ENCODE assay signal across 8 cellular contexts in genomic region chr14:68796418-68797101, GRCh38. TPM values are rescaled to one million over a fixed set of nuclear protein-coding genes. Genes with fewer than 3 reads are reported as not detected.
DNase-seq lines count a peak whose midpoint lies in the region; ATAC-seq, FAIRE-seq and TF ChIP-seq lines count a peak whose summit lies in the region.

No MANE protein-coding gene starts in this region.

- peaks cover 2% of the 10 kb centered on the region for H3K27me3 Mint-ChIP-seq in activated CD4-positive, alpha-beta T cell treated with anti-CD3 and anti-CD28 coated beads, Interleukin-2, amount 10 ng/mL, durations not matched to agents 7 days and 5 days

- peaks cover 23% of the 10 kb centered on the region for H3K36me3 Mint-ChIP-seq in activated CD4-positive, alpha-beta T cell treated with anti-CD3 and anti-CD28 coated beads, Interleukin-2, amount 10 ng/mL, durations not matched to agents 7 days and 5 days (ENCODE audit: low read depth)

- H3K4me3 ChIP-seq in adipocyte (ENCODE audit: low read length) (peak overlapping the region; percentile 85), kidney (ENCODE audit: low read length in 2 of 2) (peak overlapping the region; percentile 67 to 89)

- CTCF ChIA-PET in activated CD4-positive, alpha-beta T cell treated with anti-CD3 and anti-CD28 coated beads, Interleukin-2, amount 10 ng/mL, durations not matched to agents 7 days and 5 days (lab: Charles Lee) = interaction anchor here (0.6 to 2.4 kb wide), 5 partner anchors 11 to 552 kb away, joined by 3 to 17 read pairs (median 4); no protein-coding TSS in a partner anchor

- intact Hi-C loops in kidney (cut with DNase I) = loop anchor here (10.0 kb wide), 1 partner anchor 252 kb away; no protein-coding TSS in a partner anchor

- POLR2A ChIA-PET in activated CD4-positive, alpha-beta T cell treated with anti-CD3 and anti-CD28 coated beads, Interleukin-2, amount 10 ng/mL, durations not matched to agents 7 days and 5 days (lab: Charles Lee) = interaction anchor here (0.7 kb wide), 1 partner anchor 17 kb away, joined by 3 read pairs; no protein-coding TSS in a partner anchor

- peaks cover 9% of the 10 kb centered on the region for H3K9me3 Mint-ChIP-seq in activated CD4-positive, alpha-beta T cell treated with anti-CD3 and anti-CD28 coated beads, Interleukin-2, amount 10 ng/mL, durations not matched to agents 7 days and 5 days

- H3K9ac ChIP-seq in adipocyte (ENCODE audit: low read length) (peak overlapping the region; percentile 98), kidney (ENCODE audit: low read length in 2 of 2) (peak overlapping the region; percentile 67 to 99)

- FAIRE-seq in kidney (lab: Jason Lieb, UNC) = no peak

- peak overlapping the region; percentile 88 for H3K4me3 Mint-ChIP-seq in activated CD4-positive, alpha-beta T cell treated with anti-CD3 and anti-CD28 coated beads, Interleukin-2, amount 10 ng/mL, durations not matched to agents 7 days and 5 days

- H3K27ac Mint-ChIP-seq in activated CD4-positive, alpha-beta T cell treated with anti-CD3 and anti-CD28 coated beads, Interleukin-2, amount 10 ng/mL, durations not matched to agents 7 days and 5 days = peak overlapping the region; percentile 100

- H3K4me1 Mint-ChIP-seq in activated CD4-positive, alpha-beta T cell treated with anti-CD3 and anti-CD28 coated beads, Interleukin-2, amount 10 ng/mL, durations not matched to agents 7 days and 5 days = peaks cover 35% of the 10 kb centered on the region

- H3K27ac ChIP-seq in kidney (ENCODE audit: low read depth in 2 of 2, low read length in 2 of 2) = peak overlapping the region; percentile 100
- peak overlapping the region; percentile 95 for H3K27ac ChIP-seq in temporal lobe (ENCODE audit: low read depth, low read length)

- peaks cover 17% of the 10 kb centered on the region for H3K4me1 ChIP-seq in adipocyte (ENCODE audit: control insufficient read depth, insufficient read depth, low read length)
- peaks cover 7 to 9% of the 10 kb centered on the region in 2 donors for H3K4me1 ChIP-seq in kidney (ENCODE audit: control insufficient read depth in 1 of 2, insufficient read depth in 1 of 2, low read depth in 1 of 2, low read length in 2 of 2)

- no peaks in the 10 kb centered on the region for H3K27me3 ChIP-seq in adipocyte (replicated peaks; ENCODE audit: control insufficient read depth, insufficient read depth, low read length)

- TF ChIP-seq CTCF in kidney (IDR thresholded peaks at IDR 0.05; ENCODE audit: borderline replicate concordance, extremely low read depth, insufficient read depth) = peak; percentile 12

- H3K9me3 ChIP-seq in adipocyte (ENCODE audit: control insufficient read depth, low read length) = peaks cover 5% of the 10 kb centered on the region
- H3K9me3 ChIP-seq in kidney (ENCODE audit: control insufficient read depth in 1 of 2, low read length in 2 of 2) = no peaks in the 10 kb centered on the region

- H3K36me3 ChIP-seq in adipocyte (ENCODE audit: control insufficient read depth, insufficient read depth, low read length, severe bottlenecking) (no peaks in the 10 kb centered on the region), kidney (ENCODE audit: control insufficient read depth in 1 of 2, insufficient read depth in 2 of 2, low read length in 2 of 2) (peaks cover 0 to 3% of the 10 kb centered on the region in 2 donors)

- ATAC-seq in GM21619 (IDR thresholded peaks at IDR 0.05; ENCODE audit: unreplicated experiment) (no peak), GM18861 (IDR thresholded peaks at IDR 0.05; ENCODE audit: unreplicated experiment) (no peak), GM21723 (IDR thresholded peaks at IDR 0.05; ENCODE audit: unreplicated experiment) (no peak)

- no peak for DNase-seq in activated CD4-positive, alpha-beta T cell treated with anti-CD3 and anti-CD28 coated beads, Interleukin-2, amount 10 ng/mL, durations not matched to agents 7 days and 5 days
- DNase-seq in activated CD4-positive, alpha-beta T cell treated with anti-CD3 and anti-CD28 coated beads for 48 hours = no peak
- no peak for DNase-seq in adipocyte (ENCODE audit: low read depth)
- no peak for DNase-seq in kidney

RNA-seq across cellular contexts. Expression of gene ZFP36L1, which starts 3.7 kb away (rescaled TPM):
- total RNA-seq in activated CD4-positive, alpha-beta T cell treated with anti-CD3 and anti-CD28 coated beads, Interleukin-2, amount 10 ng/mL, durations not matched to agents 7 days and 5 days = 10 to 100 TPM; 81.7 to 82.2 TPM
- 289 TPM for total RNA-seq in kidney
- 73.3 TPM for polyA plus RNA-seq in kidney (ENCODE audit: insufficient read depth, low read depth, low replicate concordance)
- total RNA-seq in temporal lobe = 17.7 TPM
